9 cellular contexts compared by ENCODE assay signal in the genomic region with DNA sequence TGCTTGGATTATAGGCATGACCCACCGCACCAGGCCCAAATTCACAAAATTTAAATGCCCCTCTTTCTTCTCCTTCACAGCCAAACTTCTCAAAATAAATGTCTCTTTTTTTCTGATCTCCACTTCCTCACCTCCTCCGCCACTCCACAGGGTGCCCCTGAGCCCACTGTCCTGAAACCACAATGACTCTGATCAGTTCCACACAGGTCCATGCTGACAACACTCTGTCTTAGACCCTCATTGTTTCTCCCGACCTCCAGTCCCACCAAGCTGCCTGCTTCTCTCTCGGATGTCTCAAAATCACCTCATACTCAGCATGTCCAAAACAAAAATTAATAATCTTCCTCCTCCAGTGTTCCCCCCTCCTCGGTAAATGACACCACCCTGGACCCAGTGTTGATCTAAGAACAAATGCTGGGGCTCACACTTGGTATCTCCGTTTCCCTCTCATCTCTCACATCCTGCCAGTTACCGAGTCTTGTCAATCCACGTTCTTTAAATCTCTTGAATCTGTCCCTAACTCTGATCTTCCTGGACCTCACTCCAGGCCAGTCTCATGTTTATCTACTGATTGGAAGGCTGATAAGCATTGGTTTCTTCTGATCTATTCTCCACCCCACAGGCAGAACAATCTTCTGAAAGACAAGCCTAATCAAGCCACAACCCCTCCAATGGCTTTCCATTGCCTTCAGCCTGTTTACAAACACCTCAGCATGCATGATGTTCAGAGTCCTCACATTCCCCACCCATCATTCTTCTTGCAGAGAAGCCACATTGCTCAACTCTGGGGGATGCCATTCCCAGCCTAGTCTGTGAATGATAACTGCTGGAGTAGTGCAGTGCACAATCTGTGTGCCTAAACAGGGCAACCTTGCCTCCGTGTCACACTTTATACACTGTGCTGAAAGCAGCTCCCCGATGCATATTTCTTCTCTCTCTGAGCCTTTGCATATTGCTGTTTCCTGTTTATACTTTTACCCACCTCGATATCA. TPM values are rescaled to one million over a fixed set of nuclear protein-coding genes. Genes with fewer than 3 reads are reported as not detected.
DNase-seq lines count a peak whose midpoint lies in the region; ATAC-seq and TF ChIP-seq lines count a peak whose summit lies in the region.
"Had no signal": no experiment of that assay in that cellular context is flagged by ENCODE, and none has a peak within 500 bp of the region (broad histone marks: within the 10 kb centered on the region; RNA-seq: fewer than 3 reads in every experiment).

No MANE protein-coding gene starts in this region.

- no peak overlapping the region for H3K4me3 ChIP-seq in hepatocyte

- H3K36me3 ChIP-seq in hepatocyte (replicated peaks; ENCODE audit: insufficient read depth, low read depth), result no peaks in the 10 kb centered on the region

- H3K4me3 Mint-ChIP-seq in activated T-helper 1 cell treated with anti-CD3 and anti-CD28 coated beads, Interleukin-12 subunit alpha, Interleukin-12 subunit beta, Interleukin-2, Interleukin-4 antibody, amounts not matched to agents 30 ng/mL and 10 ng/mL and 1 ng/mL, durations not matched to agents 14 hours and 24 hours and 36 hours, result peak overlapping the region; percentile 71
- peak overlapping the region; percentile 70 for H3K4me3 Mint-ChIP-seq in stimulated activated naive CD8-positive, alpha-beta T cell treated with anti-CD3 and anti-CD28 coated beads, Interleukin-15, Interleukin-2, amounts not matched to agents 100 ng/mL and 50 ng/mL, for 24 hours

- 52% methylated on average over 11 of the region's 11 CpGs for WGBS in hepatocyte (ENCODE audit: low lambda C conversion rate, missing lambda C conversion rate)

- peaks cover 50% of the 10 kb centered on the region for H3K4me1 Mint-ChIP-seq in activated T-helper 1 cell treated with anti-CD3 and anti-CD28 coated beads, Interleukin-12 subunit alpha, Interleukin-12 subunit beta, Interleukin-2, Interleukin-4 antibody, amounts not matched to agents 30 ng/mL and 10 ng/mL and 1 ng/mL, durations not matched to agents 14 hours and 24 hours and 36 hours (ENCODE audit: low read depth)
- peaks cover 77% of the 10 kb centered on the region for H3K4me1 Mint-ChIP-seq in stimulated activated naive CD8-positive, alpha-beta T cell treated with anti-CD3 and anti-CD28 coated beads, Interleukin-15, Interleukin-2, amounts not matched to agents 100 ng/mL and 50 ng/mL, for 24 hours (ENCODE audit: low read depth)

- peak; percentile 29 for ATAC-seq in HG02981 (IDR thresholded peaks at IDR 0.05; ENCODE audit: unreplicated experiment)

- H3K4me2 ChIP-seq in hepatocyte, result no peak overlapping the region

- DNase-seq in activated CD8-positive, alpha-beta memory T cell treated with anti-CD3 and anti-CD28 coated beads for 24 hours, result peak; percentile 69
- DNase-seq in activated CD8-positive, alpha-beta memory T cell treated with anti-CD3 and anti-CD28 coated beads, Interleukin-2, amount 50 U/mL, for 4 hours, result no peak
- no peak for DNase-seq in activated T-helper 1 cell treated with anti-CD3 and anti-CD28 coated beads, Interleukin-12 subunit alpha, Interleukin-12 subunit beta, Interleukin-2, Interleukin-4 antibody, amounts not matched to agents 30 ng/mL and 10 ng/mL and 1 ng/mL, durations not matched to agents 14 hours and 24 hours and 36 hours (ENCODE audit: low spot score)
- DNase-seq in hepatocyte (ENCODE audit: low spot score), result no peak
- DNase-seq in NCI-H2081 treated with DMSO at 0.1 percent for 48 hours (lab: John Stamatoyannopoulos, UW), result no peak
- DNase-seq in NCI-H2081 (lab: John Stamatoyannopoulos, UW), result no peak
- DNase-seq: ACHN had no signal

- peaks cover 5% of the 10 kb centered on the region for H3K36me3 Mint-ChIP-seq in activated T-helper 1 cell treated with anti-CD3 and anti-CD28 coated beads, Interleukin-12 subunit alpha, Interleukin-12 subunit beta, Interleukin-2, Interleukin-4 antibody, amounts not matched to agents 30 ng/mL and 10 ng/mL and 1 ng/mL, durations not matched to agents 14 hours and 24 hours and 36 hours (ENCODE audit: low read depth)
- H3K36me3 Mint-ChIP-seq in stimulated activated naive CD8-positive, alpha-beta T cell treated with anti-CD3 and anti-CD28 coated beads, Interleukin-15, Interleukin-2, amounts not matched to agents 100 ng/mL and 50 ng/mL, for 24 hours (ENCODE audit: low read depth), result no peaks in the 10 kb centered on the region

- intact Hi-C loops in activated T-helper 1 cell treated with anti-CD3 and anti-CD28 coated beads, Interleukin-12 subunit alpha, Interleukin-12 subunit beta, Interleukin-2, Interleukin-4 antibody, amounts not matched to agents 30 ng/mL and 10 ng/mL and 1 ng/mL, durations not matched to agents 14 hours and 24 hours and 36 hours (cut with micrococcal nuclease), result loop anchor here (1.0 kb wide), 1 partner anchor 12 kb away; no protein-coding TSS in a partner anchor

- H3K79me2 ChIP-seq in hepatocyte, result no peaks in the 10 kb centered on the region

- H4K20me1 ChIP-seq in hepatocyte (ENCODE audit: insufficient read depth, poor library complexity, severe bottlenecking), result no peaks in the 10 kb centered on the region

- no peak overlapping the region for H2AFZ ChIP-seq in hepatocyte

- no peak for TF ChIP-seq CTCF in hepatocyte (IDR thresholded peaks at IDR 0.05; ENCODE audit: poor library complexity)

- H3K27me3 ChIP-seq in hepatocyte, result no peaks in the 10 kb centered on the region

- no peak overlapping the region for H3K27ac ChIP-seq in hepatocyte

- H3K27me3 Mint-ChIP-seq in activated T-helper 1 cell treated with anti-CD3 and anti-CD28 coated beads, Interleukin-12 subunit alpha, Interleukin-12 subunit beta, Interleukin-2, Interleukin-4 antibody, amounts not matched to agents 30 ng/mL and 10 ng/mL and 1 ng/mL, durations not matched to agents 14 hours and 24 hours and 36 hours (ENCODE audit: insufficient read depth), result no peaks in the 10 kb centered on the region
- no peaks in the 10 kb centered on the region for H3K27me3 Mint-ChIP-seq in stimulated activated naive CD8-positive, alpha-beta T cell treated with anti-CD3 and anti-CD28 coated beads, Interleukin-15, Interleukin-2, amounts not matched to agents 100 ng/mL and 50 ng/mL, for 24 hours

- no peaks in the 10 kb centered on the region for H3K4me1 ChIP-seq in hepatocyte (ENCODE audit: insufficient read depth)

- no peaks in the 10 kb centered on the region for H3K9me3 Mint-ChIP-seq in activated T-helper 1 cell treated with anti-CD3 and anti-CD28 coated beads, Interleukin-12 subunit alpha, Interleukin-12 subunit beta, Interleukin-2, Interleukin-4 antibody, amounts not matched to agents 30 ng/mL and 10 ng/mL and 1 ng/mL, durations not matched to agents 14 hours and 24 hours and 36 hours
- no peaks in the 10 kb centered on the region for H3K9me3 Mint-ChIP-seq in stimulated activated naive CD8-positive, alpha-beta T cell treated with anti-CD3 and anti-CD28 coated beads, Interleukin-15, Interleukin-2, amounts not matched to agents 100 ng/mL and 50 ng/mL, for 24 hours

- H3K9me3 ChIP-seq in hepatocyte (ENCODE audit: low read depth), result no peaks in the 10 kb centered on the region

- peak overlapping the region; percentile 87 for H3K27ac Mint-ChIP-seq in activated T-helper 1 cell treated with anti-CD3 and anti-CD28 coated beads, Interleukin-12 subunit alpha, Interleukin-12 subunit beta, Interleukin-2, Interleukin-4 antibody, amounts not matched to agents 30 ng/mL and 10 ng/mL and 1 ng/mL, durations not matched to agents 14 hours and 24 hours and 36 hours
- H3K27ac Mint-ChIP-seq in stimulated activated naive CD8-positive, alpha-beta T cell treated with anti-CD3 and anti-CD28 coated beads, Interleukin-15, Interleukin-2, amounts not matched to agents 100 ng/mL and 50 ng/mL, for 24 hours, result peak overlapping the region; percentile 96

- no peaks in the 10 kb centered on the region for H3K9me2 ChIP-seq in hepatocyte (replicated peaks; ENCODE audit: insufficient read depth)

RNA-seq across cellular contexts. Expression of gene ANKRD44, which starts 12.4 kb away (rescaled TPM):
- total RNA-seq in activated T-helper 1 cell treated with anti-CD3 and anti-CD28 coated beads, Interleukin-12 subunit alpha, Interleukin-12 subunit beta, Interleukin-2, Interleukin-4 antibody, amounts not matched to agents 30 ng/mL and 10 ng/mL and 1 ng/mL, durations not matched to agents 14 hours and 24 hours and 36 hours, result 153 and 159 TPM in 2 replicates
- total RNA-seq in hepatocyte, result 5.9 and 7.5 TPM in 2 replicates
- polyA plus RNA-seq in hepatocyte, result 1.7 and 9.1 TPM in 2 replicates

Comparison
In these comparisons a context has a peak if more than half of its experiments do, and no peak if none do; other contexts are left out.
1. RNA of gene ANKRD44, which starts 12.4 kb away (total RNA-seq): 153 to 159 TPM in activated T-helper 1 cell treated with anti-CD3 and anti-CD28 coated beads, Interleukin-12 subunit alpha, Interleukin-12 subunit beta, Interleukin-2, Interleukin-4 antibody, amounts not matched to agents 30 ng/mL and 10 ng/mL and 1 ng/mL, durations not matched to agents 14 hours and 24 hours and 36 hours; 5.9 to 7.5 TPM in hepatocyte; every median in the first group is over 10 times any median in the second.